2 cellular contexts compared by ENCODE assay signal in the genomic region with DNA sequence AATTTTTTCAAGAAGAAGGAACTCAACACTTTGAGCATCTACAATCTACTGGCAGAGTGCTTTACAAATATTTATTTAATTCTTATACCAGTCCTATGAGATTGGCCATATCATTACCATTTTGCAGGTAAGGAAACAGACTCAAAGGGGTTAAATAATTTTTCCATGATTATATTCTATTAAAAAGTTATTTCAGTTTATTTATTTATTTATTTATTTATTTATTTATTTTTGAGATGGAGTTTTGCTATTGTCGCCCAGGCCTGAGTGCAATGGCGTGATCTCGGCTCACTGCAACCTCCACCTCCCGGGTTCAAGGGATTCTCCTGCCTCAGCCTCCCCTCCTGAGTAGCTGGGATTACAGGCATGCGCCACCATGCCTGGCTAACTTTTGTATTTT. TPM values are rescaled to one million over a fixed set of nuclear protein-coding genes. Genes with fewer than 3 reads are reported as not detected.
"Had no signal": no experiment of that assay in that cellular context is flagged by ENCODE, and none has a peak within 500 bp of the region (broad histone marks: within the 10 kb centered on the region; RNA-seq: fewer than 3 reads in every experiment).

No MANE protein-coding gene starts in this region.

RNA-seq across cellular contexts. Expression of gene SOX2, which starts 52.3 kb away (rescaled TPM):
- total RNA-seq: GM23248, HFFc6 had no signal
